In genomic region chr16:35431829-35432663, GRCh38 we compare ENCODE assay signal across 9 cellular contexts.
DNase-seq lines count a peak whose midpoint lies in the region; ATAC-seq, FAIRE-seq and TF ChIP-seq lines count a peak whose summit lies in the region.
"Had no signal": no experiment of that assay in that cellular context is flagged by ENCODE, and none has a peak within 500 bp of the region (broad histone marks: within the 10 kb centered on the region; RNA-seq: fewer than 3 reads in every experiment).

No MANE protein-coding gene starts in this region.

- no peaks in the 10 kb centered on the region for H3K36me3 ChIP-seq in K562 (ENCODE audit: control insufficient read depth, insufficient read depth, low read length)
- no peaks in the 10 kb centered on the region for H3K36me3 ChIP-seq in osteoblast (ENCODE audit: insufficient read depth, low read length)

- H3K4me2 ChIP-seq in K562 (ENCODE audit: insufficient read depth, low read length) (no peak overlapping the region), osteoblast (ENCODE audit: insufficient read depth, low read length) (no peak overlapping the region)

- TF ChIP-seq CTCF in K562 (IDR thresholded peaks at IDR 0.05 in 2 of 3, conservative IDR thresholded peaks at IDR 0.05 in 1 of 3; ENCODE audit: insufficient read depth in 2 of 3, low read depth in 1 of 3, low read length in 3 of 3) (peak; percentile 50 to 76 (median 56); a peak in 4 of 6 replicates), osteoblast (IDR thresholded peaks at IDR 0.05; ENCODE audit: extremely low read depth, low read depth, low read length) (no peak)

- no peak overlapping the region for H3K9ac ChIP-seq in K562 (ENCODE audit: insufficient read depth in 1 of 2, low read depth in 2 of 2, low read length in 2 of 2)

- ATAC-seq in K562 (peak; percentile 61; the same call in 1 of the 3 replicates), HG03521 (IDR thresholded peaks at IDR 0.05; ENCODE audit: unreplicated experiment) (no peak)

- 2% methylated on average over 4 of the region's 4 CpGs for WGBS in K562 (ENCODE audit: insufficient coverage, low coverage, missing lambda C conversion rate)

- no peaks in the 10 kb centered on the region for H4K20me1 ChIP-seq in K562 (replicated peaks; ENCODE audit: control insufficient read depth, insufficient read depth, low read length)
- no peaks in the 10 kb centered on the region for H4K20me1 ChIP-seq in osteoblast (ENCODE audit: insufficient read depth, low read length)

- peak in 1 of 2 experiments; percentile 36; a peak in 2 of 4 replicates for TF ChIP-seq RAD21 in K562 (CRISPR knock-in tag; conservative IDR thresholded peaks at IDR 0.05 in 1 of 2, IDR thresholded peaks at IDR 0.05 in 1 of 2)

- no peak overlapping the region for H3K4me3 ChIP-seq in K562
- H3K4me3 ChIP-seq in osteoblast (ENCODE audit: insufficient read depth, low read length): no peak overlapping the region

- no peak for TF ChIP-seq POLR2A in K562 (conservative IDR thresholded peaks at IDR 0.05)

- H3K4me1 ChIP-seq in K562 (replicated peaks in 1 of 2; ENCODE audit: control insufficient read depth in 2 of 2, insufficient read depth in 2 of 2, low read length in 2 of 2): no peaks in the 10 kb centered on the region
- no peaks in the 10 kb centered on the region for H3K4me1 ChIP-seq in osteoblast (ENCODE audit: insufficient read depth, low read length)

- no peak for FAIRE-seq in K562 (lab: Jason Lieb, UNC)

- DNase-seq in SIG-M5 treated with dmso at 0.1 percent for 504 hours (lab: John Stamatoyannopoulos, UW; ENCODE audit: unreplicated experiment) (peak; percentile 0), SIG-M5 (lab: John Stamatoyannopoulos, UW) (no peak), HuH-7.5 (ENCODE audit: low spot score) (peak; percentile 9), K562 (ENCODE audit: extremely low read depth in 1 of 4, low spot score in 3 of 4) (peak; percentile 46 to 56 (median 53)), pons (ENCODE audit: low spot score) (peak; percentile 7), osteoblast (ENCODE audit: insufficient read length, low spot score, missing footprints) (no peak), activated T-cell treated with anti-CD3 and anti-CD28 coated beads for 4 hours (no peak)
- DNase-seq: activated CD4-positive, alpha-beta T cell treated with anti-CD3 and anti-CD28 coated beads for 1 hour had no signal

- H3K9me3 ChIP-seq in K562 (replicated peaks; ENCODE audit: control insufficient read depth, insufficient read depth, low read depth, low read length) (no peaks in the 10 kb centered on the region), osteoblast (ENCODE audit: low read depth, low read length) (no peaks in the 10 kb centered on the region)

- CTCF ChIA-PET in K562 (lab: Yijun Ruan, JAX; ENCODE audit: low intra/inter-chr PET ratio): no interaction called here

- H3K79me2 ChIP-seq in K562 (ENCODE audit: control insufficient read depth, insufficient read depth, low read length): no peaks in the 10 kb centered on the region
- H3K79me2 ChIP-seq in osteoblast (ENCODE audit: insufficient read depth, low read length): no peaks in the 10 kb centered on the region

- no peak overlapping the region for H2AFZ ChIP-seq in K562 (ENCODE audit: low read depth, low read length)
- H2AFZ ChIP-seq in osteoblast (ENCODE audit: low read length): no peak overlapping the region

- intact Hi-C loops in K562 (cut with micrococcal nuclease): no loop called here

- H3K27me3 ChIP-seq in K562 (ENCODE audit: control insufficient read depth in 2 of 2, insufficient read depth in 2 of 2, low read length in 2 of 2) (no peaks in the 10 kb centered on the region), osteoblast (ENCODE audit: insufficient read depth, low read length) (no peaks in the 10 kb centered on the region)

- H3K27ac ChIP-seq in K562 (ENCODE audit: extremely low read depth, low read depth, low read length) (no peak overlapping the region), osteoblast (ENCODE audit: low read depth, low read length) (no peak overlapping the region)

- no TSS peak for BruUV-seq in K562 (replicated peaks; lab: Mats Ljungman, UMichigan)

- TF ChIP-seq EP300 in K562 (IDR thresholded peaks at IDR 0.05; ENCODE audit: low read length): no peak

- H3K9me1 ChIP-seq in K562 (ENCODE audit: control insufficient read depth, insufficient read depth, low read length): no peaks in the 10 kb centered on the region

- in situ Hi-C loops in K562 (cut with MboI): no loop called here

- POLR2A ChIA-PET in K562 (lab: Yijun Ruan, JAX): no interaction called here

TF ChIP-seq in K562, 482 proteins besides CTCF, POLR2A, EP300 and RAD21:
- peak; percentile 25 for TF ChIP-seq HNRNPLL (IDR thresholded peaks at IDR 0.05; ENCODE audit: low read depth, low read length, poor library complexity, severe bottlenecking)
- TF ChIP-seq ZNF583 (CRISPR knock-in tag; IDR thresholded peaks at IDR 0.05): no peak
- TF ChIP-seq SMC3 (conservative IDR thresholded peaks at IDR 0.05; ENCODE audit: insufficient read depth, low read depth, low read length): 0 out of 2 replicates have a peak, but pooled peaks have one; percentile 22

Comparison
In these comparisons a context has a peak if more than half of its experiments do, and no peak if none do; other contexts are left out.
1. DNase-seq: peak in SIG-M5 treated with dmso at 0.1 percent for 504 hours (single experiment), HuH-7.5 (single experiment), K562 (4 of 4) and pons (single experiment); none in SIG-M5 (single experiment), osteoblast (single experiment) and activated T-cell treated with anti-CD3 and anti-CD28 coated beads for 4 hours (single experiment).